In the genomic region with DNA sequence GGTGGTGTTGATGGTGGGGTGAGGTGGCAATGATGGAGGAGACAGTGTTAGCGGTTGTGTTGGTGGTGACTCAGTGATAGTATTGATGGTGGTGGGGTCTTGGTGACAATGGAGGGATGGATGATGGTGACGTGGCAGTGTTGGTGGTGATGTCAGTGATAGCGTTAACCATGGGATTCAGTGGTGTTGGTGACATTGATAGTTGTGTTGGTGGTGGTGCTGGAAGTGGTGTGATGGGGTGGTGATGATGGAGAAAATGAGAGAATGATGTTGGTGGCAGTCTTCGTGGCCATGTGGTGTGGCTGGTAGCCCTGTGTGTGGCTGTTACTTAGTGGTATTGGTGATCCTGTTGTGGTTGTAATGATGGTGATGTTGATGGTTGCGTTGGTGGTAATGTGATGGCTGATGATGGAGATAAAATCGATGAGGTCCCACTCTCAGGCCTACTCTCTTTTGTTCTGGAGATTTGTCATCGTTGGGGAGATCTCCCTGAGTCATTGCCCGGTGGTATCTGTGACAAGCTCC, we compare ENCODE assay signal across 29 cellular contexts. TPM values are rescaled to one million over a fixed set of nuclear protein-coding genes. Genes with fewer than 3 reads are reported as not detected.
DNase-seq lines count a peak whose midpoint lies in the region; ATAC-seq, FAIRE-seq and TF ChIP-seq lines count a peak whose summit lies in the region.
"Had no signal": no experiment of that assay in that cellular context is flagged by ENCODE, and none has a peak within 500 bp of the region (broad histone marks: within the 10 kb centered on the region; RNA-seq: fewer than 3 reads in every experiment).

No MANE protein-coding gene starts in this region.

- H3K4me3 ChIP-seq in spleen = peak overlapping the region in 5 of 8 donors; percentile 66 to 91 (median 75)
- H3K4me3 ChIP-seq: lung, mucosa of descending colon, SK-N-MC, upper lobe of left lung had no signal

- intact Hi-C loops in spleen (cut with DNase I; ENCODE audit: low total_unique reads) = no loop called here

- DNase-seq in activated effector memory CD4-positive, alpha-beta T cell treated with anti-CD3 and anti-CD28 coated beads, Interleukin-2, amount 50 U/mL, for 16 hours = peak; percentile 25
- DNase-seq in activated effector memory CD4-positive, alpha-beta T cell treated with Interleukin-2 at 50 U/mL for 16 hours = no peak
- no peak for DNase-seq in GM12891 (ENCODE audit: insufficient read length, low spot score)
- DNase-seq in spleen = no peak
- no peak for DNase-seq in T-helper 9 cell
- DNase-seq: ACHN; activated CD8-positive, alpha-beta memory T cell treated with anti-CD3 and anti-CD28 coated beads for 24 hours; C1 segment of cervical spinal cord; DMS79 treated with DMSO at 0.1 percent for 48 hours; kidney; mucosa of descending colon; NCI-H2081; NCI-H226; right cardiac atrium; RPMI8226; stimulated activated CD4-positive, alpha-beta T cell treated with anti-CD3 and anti-CD28 coated beads, Interleukin-12 subunit alpha, Interleukin-12 subunit beta, amount 100 ng/mL, for 4 hours; upper lobe of left lung had no signal

- no peak overlapping the region for H3K27ac Mint-ChIP-seq in activated T-helper 17 cell treated with anti-CD3 and anti-CD28 coated beads, Interleukin-2, amount 50 U/mL, for 72 hours
- H3K27ac Mint-ChIP-seq: activated naive CD8-positive, alpha-beta T cell; activated T-helper 1 cell treated with anti-CD3 and anti-CD28 coated beads, Interleukin-12 subunit alpha, Interleukin-12 subunit beta, Interleukin-2, Interleukin-4 antibody, amounts not matched to agents 30 ng/mL and 10 ng/mL and 1 ng/mL, durations not matched to agents 14 hours and 24 hours and 36 hours; IgD-negative memory B cell; T-helper 2 cell treated with Interferon-gamma antibody and Interleukin-4, amounts not matched to agents 5 μg/mL and 100 μg/mL, for 36 hours; WTC11 had no signal

- no peaks in the 10 kb centered on the region for H3K9me3 ChIP-seq in spleen
- H3K9me3 ChIP-seq: mucosa of descending colon, upper lobe of left lung had no signal

- no peak for TF ChIP-seq CTCF in spleen (IDR thresholded peaks at IDR 0.05 in 8 of 11, conservative IDR thresholded peaks at IDR 0.05 in 3 of 11)

- no peak overlapping the region for H3K4me3 Mint-ChIP-seq in activated T-helper 17 cell treated with anti-CD3 and anti-CD28 coated beads, Interleukin-2, amount 50 U/mL, for 72 hours
- H3K4me3 Mint-ChIP-seq: activated naive CD8-positive, alpha-beta T cell; central memory CD8-positive, alpha-beta T cell; T-helper 2 cell treated with Interferon-gamma antibody and Interleukin-4, amounts not matched to agents 5 μg/mL and 100 μg/mL, for 36 hours; WTC11 had no signal

- peak overlapping the region in 2 of 8 donors; percentile 53 to 86 for H3K27ac ChIP-seq in spleen
- H3K27ac ChIP-seq: SK-N-MC, upper lobe of left lung had no signal

- peaks cover 0 to 20% (median 0%) of the 10 kb centered on the region in 6 donors for H3K36me3 ChIP-seq in spleen
- H3K36me3 ChIP-seq: upper lobe of left lung had no signal

- H3K4me1 Mint-ChIP-seq in activated T-helper 17 cell treated with anti-CD3 and anti-CD28 coated beads, Interleukin-2, amount 50 U/mL, for 72 hours = peaks cover 8% of the 10 kb centered on the region

- peaks cover 0 to 29% (median 7%) of the 10 kb centered on the region in 7 donors for H3K27me3 ChIP-seq in spleen (replicated peaks in 1 of 7)

- 71 to 90% (median 81%) methylated on average over 8 of the region's 8 CpGs for WGBS in spleen, 5 donors

- ATAC-seq in activated T-helper 17 cell treated with anti-CD3 and anti-CD28 coated beads, Interleukin-2, amount 50 U/mL, for 72 hours (replicated peaks) = peak; percentile 76
- ATAC-seq in HG03439 (IDR thresholded peaks at IDR 0.05; ENCODE audit: unreplicated experiment) = no peak
- ATAC-seq: mucosa of descending colon, right cardiac atrium, WTC11 had no signal

- peaks cover 33 to 100% (median 86%) of the 10 kb centered on the region in 6 donors for H3K4me1 ChIP-seq in spleen

- H3K36me3 Mint-ChIP-seq in activated T-helper 17 cell treated with anti-CD3 and anti-CD28 coated beads, Interleukin-2, amount 50 U/mL, for 72 hours (ENCODE audit: low read depth) = peaks cover 4% of the 10 kb centered on the region
- H3K36me3 Mint-ChIP-seq: activated naive CD8-positive, alpha-beta T cell; IgD-negative memory B cell; WTC11 had no signal

- H3K9me3 Mint-ChIP-seq in activated T-helper 17 cell treated with anti-CD3 and anti-CD28 coated beads, Interleukin-2, amount 50 U/mL, for 72 hours = no peaks in the 10 kb centered on the region
- H3K9me3 Mint-ChIP-seq: activated T-helper 1 cell treated with anti-CD3 and anti-CD28 coated beads, Interleukin-12 subunit alpha, Interleukin-12 subunit beta, Interleukin-2, Interleukin-4 antibody, amounts not matched to agents 30 ng/mL and 10 ng/mL and 1 ng/mL, durations not matched to agents 14 hours and 24 hours and 36 hours; central memory CD8-positive, alpha-beta T cell; IgD-negative memory B cell; neural crest cell; T-helper 2 cell treated with Interferon-gamma antibody and Interleukin-4, amounts not matched to agents 5 μg/mL and 100 μg/mL, for 36 hours; WTC11 had no signal

- FAIRE-seq in GM12891 (lab: Jason Lieb, UNC) = peak; percentile 74
- FAIRE-seq: kidney had no signal

- H3K27me3 Mint-ChIP-seq in activated T-helper 17 cell treated with anti-CD3 and anti-CD28 coated beads, Interleukin-2, amount 50 U/mL, for 72 hours = no peaks in the 10 kb centered on the region
- H3K27me3 Mint-ChIP-seq: activated naive CD8-positive, alpha-beta T cell; central memory CD8-positive, alpha-beta T cell had no signal

- TF ChIP-seq POLR2A in GM12891 (IDR thresholded peaks at IDR 0.05; ENCODE audit: low read depth, low read length) (no peak), spleen (IDR thresholded peaks at IDR 0.05) (no peak)

TF ChIP-seq in GM12891, 5 proteins besides CTCF, POLR2A, EP300 and RAD21:
- TF ChIP-seq PAX5 (IDR thresholded peaks at IDR 0.05; ENCODE audit: insufficient read depth, low read length, severe bottlenecking) (no peak), POU2F2 (IDR thresholded peaks at IDR 0.05; ENCODE audit: low read depth, low read length) (no peak), TAF1 (IDR thresholded peaks at IDR 0.05; ENCODE audit: low read depth, low read length) (no peak), SPI1 (IDR thresholded peaks at IDR 0.05; ENCODE audit: low read depth, low read length) (no peak), POLR2AphosphoS5 (IDR thresholded peaks at IDR 0.05; ENCODE audit: low read depth, low read length) (no peak)
TF ChIP-seq in GM12891: peak in this region for 0.

RNA-seq across cellular contexts. Expression of a gene that starts 2.6 kb away (rescaled TPM):
- 25.4 TPM for polyA plus RNA-seq in GM12891 (2012; ENCODE audit: low read depth, missing spikeins)
- 10 to 100 TPM; 13.2 to 17.4 TPM for total RNA-seq in activated T-helper 17 cell treated with anti-CD3 and anti-CD28 coated beads, Interleukin-2, amount 50 U/mL, for 72 hours
- total RNA-seq in spleen = 100 to 1,000 TPM in 2 of 7 donors, 10 to 100 TPM in 5; 54.6 to 141 (median 76.1) TPM
- 100 to 1,000 TPM in 1 of 3 donors, 10 to 100 TPM in 2; 53.4 to 102 (median 96.7) TPM for polyA plus RNA-seq in spleen
- total RNA-seq: MCF 10A had no signal
